Comparison of ENCODE assay signal across 24 cellular contexts in genomic region chr7:128353610-128354009, GRCh38. TPM values are rescaled to one million over a fixed set of nuclear protein-coding genes. Genes with fewer than 3 reads are reported as not detected.
DNase-seq lines count a peak whose midpoint lies in the region; ATAC-seq and TF ChIP-seq lines count a peak whose summit lies in the region.
"Had no signal": no experiment of that assay in that cellular context is flagged by ENCODE, and none has a peak within 500 bp of the region (broad histone marks: within the 10 kb centered on the region; RNA-seq: fewer than 3 reads in every experiment).

No MANE protein-coding gene starts in this region.

- H2BK120ac ChIP-seq in trophoblast cell (ENCODE audit: insufficient read depth, low read length, poor library complexity), result no peak overlapping the region

- H3K36me3 ChIP-seq in trophoblast cell (ENCODE audit: control insufficient read depth in 1 of 2, insufficient read depth in 2 of 2, low read length in 2 of 2) (peaks cover 26 to 31% of the 10 kb centered on the region in 2 experiments), ascending aorta (no peaks in the 10 kb centered on the region)
- H3K36me3 ChIP-seq: BLaER1 treated with 17β-estradiol and CSF1 and Interleukin-3, amounts not matched to agents 10 nM and 100 nM; HAP-1 had no signal

- H3K4me1 ChIP-seq in trophoblast cell (ENCODE audit: control insufficient read depth in 1 of 2, insufficient read depth in 2 of 2, low read length in 2 of 2) (peaks cover 40 to 56% of the 10 kb centered on the region in 2 experiments), ascending aorta (peaks cover 9 to 10% of the 10 kb centered on the region in 2 donors)
- H3K4me1 ChIP-seq: HAP-1 had no signal

- H3K4ac ChIP-seq in trophoblast cell (ENCODE audit: low read depth, low read length), result no peak overlapping the region

- no peak overlapping the region for H2BK5ac ChIP-seq in trophoblast cell (ENCODE audit: low read depth, low read length, poor library complexity)

- no peak overlapping the region for H3K23ac ChIP-seq in trophoblast cell (ENCODE audit: low read length)

- H3K4me2 ChIP-seq in trophoblast cell (ENCODE audit: low read length), result no peak overlapping the region
- H3K4me2 ChIP-seq: BLaER1 treated with 17β-estradiol and CSF1 and Interleukin-3, amounts not matched to agents 10 nM and 100 nM had no signal

- H3K9me3 Mint-ChIP-seq in T-helper 1 cell treated with Interleukin-12 subunit alpha and Interleukin-12 subunit beta and Interleukin-4 antibody, amounts not matched to agents 30 μg/mL and 1 μg/mL, for 36 hours, result no peaks in the 10 kb centered on the region

- TF ChIP-seq CTCF in ascending aorta (IDR thresholded peaks at IDR 0.05), result no peak

- no peaks in the 10 kb centered on the region for H3K36me3 Mint-ChIP-seq in T-helper 1 cell treated with Interleukin-12 subunit alpha and Interleukin-12 subunit beta and Interleukin-4 antibody, amounts not matched to agents 30 μg/mL and 1 μg/mL, for 36 hours (ENCODE audit: low read depth)
- peaks cover 7% of the 10 kb centered on the region for H3K36me3 Mint-ChIP-seq in T-helper 17 cell (ENCODE audit: low read depth)

- peak overlapping the region; percentile 42 for H2AK5ac ChIP-seq in trophoblast cell (ENCODE audit: low read length)

- H3K79me2 ChIP-seq in trophoblast cell (ENCODE audit: control insufficient read depth, insufficient read depth, low read length, poor library complexity), result peaks cover 2% of the 10 kb centered on the region

- peaks cover 6% of the 10 kb centered on the region for H3K4me1 Mint-ChIP-seq in T-helper 1 cell treated with Interleukin-12 subunit alpha and Interleukin-12 subunit beta and Interleukin-4 antibody, amounts not matched to agents 30 μg/mL and 1 μg/mL, for 36 hours (ENCODE audit: low read depth)
- peaks cover 10% of the 10 kb centered on the region for H3K4me1 Mint-ChIP-seq in T-helper 17 cell

- H4K12ac ChIP-seq in trophoblast cell (ENCODE audit: low read depth, low read length), result no peak overlapping the region

- H3K27ac ChIP-seq in trophoblast cell (ENCODE audit: low read depth, low read length) (no peak overlapping the region), ascending aorta (no peak overlapping the region)
- H3K27ac ChIP-seq: 22Rv1; BLaER1 treated with 17β-estradiol and CSF1 and Interleukin-3, amounts not matched to agents 10 nM and 100 nM; GM23248; RWPE1 had no signal

- H3K9me3 ChIP-seq in T-helper 17 cell (ENCODE audit: control insufficient read depth, low read length, poor library complexity, severe bottlenecking) (no peaks in the 10 kb centered on the region), trophoblast cell (ENCODE audit: insufficient read depth, low read depth, low read length) (peaks cover 10% of the 10 kb centered on the region), ascending aorta (no peaks in the 10 kb centered on the region)
- H3K9me3 ChIP-seq: HAP-1 had no signal

- no peaks in the 10 kb centered on the region for H3K27me3 ChIP-seq in trophoblast cell (ENCODE audit: insufficient read depth, low read length)
- H3K27me3 ChIP-seq in ascending aorta, result no peaks in the 10 kb centered on the region

- no peak overlapping the region for H3K27ac Mint-ChIP-seq in T-helper 1 cell treated with Interleukin-12 subunit alpha and Interleukin-12 subunit beta and Interleukin-4 antibody, amounts not matched to agents 30 μg/mL and 1 μg/mL, for 36 hours
- H3K27ac Mint-ChIP-seq in T-helper 17 cell, result no peak overlapping the region

- intact Hi-C loops in ascending aorta (cut with DNase I), result no loop called here

- no peak overlapping the region for H4K8ac ChIP-seq in trophoblast cell (ENCODE audit: low read depth, low read length)

- H4K91ac ChIP-seq in trophoblast cell (ENCODE audit: low read depth, low read length), result no peak overlapping the region

- H3K14ac ChIP-seq in trophoblast cell (ENCODE audit: low read length), result peak overlapping the region; percentile 25

- H3K4me3 ChIP-seq in trophoblast cell (ENCODE audit: low read depth, low read length), result no peak overlapping the region
- H3K4me3 ChIP-seq in ascending aorta, result no peak overlapping the region
- H3K4me3 ChIP-seq: BLaER1 treated with 17β-estradiol and CSF1 and Interleukin-3, amounts not matched to agents 10 nM and 100 nM; GM23248; HAP-1 had no signal

- ATAC-seq in T-helper 17 cell (no peak), SK-N-SH treated with all-trans-retinoic acid at 6 μM for 48 hours (no peak)

- H3K18ac ChIP-seq in trophoblast cell (ENCODE audit: low read length), result no peak overlapping the region

- no CpG with 5 or more reads among the region's 1 CpG for WGBS in trophoblast cell (ENCODE audit: extremely low coverage, insufficient coverage, insufficient read length)

- no peak overlapping the region for H3K9ac ChIP-seq in trophoblast cell (ENCODE audit: low read length)
- H3K9ac ChIP-seq: BLaER1 treated with 17β-estradiol and CSF1 and Interleukin-3, amounts not matched to agents 10 nM and 100 nM; GM23248 had no signal

- peak overlapping the region; percentile 38 for H2BK12ac ChIP-seq in trophoblast cell (ENCODE audit: low read length)

- H3K79me1 ChIP-seq in trophoblast cell (ENCODE audit: low read length), result peaks cover 23% of the 10 kb centered on the region

- in situ Hi-C loops in G401 (cut with HindIII; ENCODE audit: low sequenced_read_pairs), result no loop called here

- H2AFZ ChIP-seq in trophoblast cell (ENCODE audit: insufficient read depth, low read length, poor library complexity), result no peak overlapping the region
- H2AFZ ChIP-seq: GM23248 had no signal

- DNase-seq in T-helper 1 cell, result no peak
- no peak for DNase-seq in T-helper 17 cell
- peak; percentile 20 for DNase-seq in islet precursor cell
- no peak for DNase-seq in trophoblast cell
- no peak for DNase-seq in ascending aorta (ENCODE audit: low spot score in 2 of 2)
- DNase-seq in G401 (ENCODE audit: low spot score), result no peak
- DNase-seq: ACHN; DMS79 treated with DMSO at 0.1 percent for 48 hours; GM23248; KBM-7; NCI-H1105; NCI-H146; NCI-H2029 treated with DMSO at 0.1 percent for 48 hours; NCI-H226; NCI-H524; NCI-H774; NK-92 treated with Interleukin-12 subunit alpha and Interleukin-12 subunit beta, amount 100 ng/mL, for 24 hours; SIG-M5 had no signal

- peak overlapping the region; percentile 25 for H3K4me3 Mint-ChIP-seq in T-helper 1 cell treated with Interleukin-12 subunit alpha and Interleukin-12 subunit beta and Interleukin-4 antibody, amounts not matched to agents 30 μg/mL and 1 μg/mL, for 36 hours
- peak overlapping the region; percentile 86 for H3K4me3 Mint-ChIP-seq in T-helper 17 cell

- H3K27me3 Mint-ChIP-seq in T-helper 1 cell treated with Interleukin-12 subunit alpha and Interleukin-12 subunit beta and Interleukin-4 antibody, amounts not matched to agents 30 μg/mL and 1 μg/mL, for 36 hours (ENCODE audit: low read depth), result peaks cover 64% of the 10 kb centered on the region
- H3K27me3 Mint-ChIP-seq in T-helper 17 cell, result peaks cover 49% of the 10 kb centered on the region

TF ChIP-seq in SK-N-SH treated with all-trans-retinoic acid at 6 μM for 48 hours, 23 proteins besides CTCF, POLR2A, EP300 and RAD21 (continues in another document):
- TF ChIP-seq BACH2 (CRISPR knock-in tag; IDR thresholded peaks at IDR 0.05; ENCODE audit: borderline replicate concordance) (no peak), ARNTL (CRISPR knock-in tag; IDR thresholded peaks at IDR 0.05; ENCODE audit: borderline replicate concordance, low read depth) (no peak), PATZ1 (CRISPR knock-in tag; IDR thresholded peaks at IDR 0.05; ENCODE audit: borderline replicate concordance) (no peak), RARB (CRISPR knock-in tag; IDR thresholded peaks at IDR 0.05) (no peak), ZC3H10 (CRISPR knock-in tag; IDR thresholded peaks at IDR 0.05) (no peak)

RNA-seq across cellular contexts. Expression of gene PRRT4, which starts 7.9 kb away (rescaled TPM):
- total RNA-seq in T-helper 17 cell, result under 1 TPM in 1 of 2 donors, not detected in 1; 0.65 TPM
- polyA plus RNA-seq in trophoblast cell (2013), result 34.4 and 34.6 TPM in 2 replicates
- total RNA-seq in ascending aorta, result 7.6 TPM
- 0.78 TPM in 1 of 2 replicates, not detected in the other for total RNA-seq in G401 (2014; rRNA removed; shearing (Covaris generic))
- total RNA-seq: GM23248 had no signal
- polyA plus RNA-seq: GM23248 had no signal

RNA-seq across cellular contexts. Expression of gene RBM28, which starts 9.9 kb away (rescaled TPM):
- total RNA-seq in T-helper 17 cell (10 to 100 TPM; 24.1 to 24.9 TPM), ascending aorta (23.8 TPM)
- polyA plus RNA-seq in trophoblast cell (2013), result 35.4 and 35.8 TPM in 2 replicates
- 20.6 and 58.3 TPM in 2 replicates for total RNA-seq in G401 (2014; rRNA removed; shearing (Covaris generic))

RNA-seq across cellular contexts. Expression of gene IMPDH1, which starts 56.2 kb away (rescaled TPM):
- total RNA-seq in T-helper 17 cell (10 to 100 TPM; 52.5 to 55.9 TPM), ascending aorta (148 TPM)
- 11.8 and 12.6 TPM in 2 replicates for polyA plus RNA-seq in trophoblast cell (2013)
- 58.5 and 67.9 TPM in 2 replicates for total RNA-seq in G401 (2014; rRNA removed; shearing (Covaris generic))
